1 cellular context compared by ENCODE assay signal in the genomic region with DNA sequence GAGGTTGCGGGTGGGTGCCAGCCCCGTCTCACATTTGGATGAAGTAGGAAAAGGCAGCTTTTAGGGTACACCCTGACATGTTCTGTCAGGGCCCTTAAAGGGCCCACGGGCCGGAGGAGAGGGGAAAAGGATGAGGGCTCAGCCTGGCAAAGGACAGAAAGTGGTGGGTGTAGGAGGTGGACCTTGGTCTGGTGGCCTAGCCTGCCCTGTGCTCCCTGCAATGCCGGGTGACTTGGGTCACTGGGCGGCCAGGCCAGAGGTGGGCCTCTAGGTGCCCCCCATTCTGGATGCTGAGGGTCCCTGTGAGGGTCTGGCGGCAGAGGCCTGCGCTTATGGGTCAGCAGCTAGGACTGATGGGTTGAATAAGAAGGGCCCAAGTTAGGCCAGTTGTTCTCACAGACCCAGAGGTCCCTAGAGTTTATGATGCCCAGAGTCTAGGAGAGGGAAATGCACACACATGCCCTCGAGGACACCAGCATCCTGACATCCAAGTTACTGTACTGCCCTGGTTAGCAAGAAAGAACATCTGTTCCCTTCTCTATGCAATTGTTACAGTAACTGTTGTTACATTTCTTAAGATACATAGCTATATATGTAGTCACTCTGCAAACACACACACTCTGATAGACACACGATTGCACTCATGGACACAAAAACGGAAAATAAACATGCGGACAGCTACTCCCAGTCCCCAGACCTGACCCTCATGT.
TF ChIP-seq lines count a peak whose summit lies in the region.

No MANE protein-coding gene starts in this region.

TF ChIP-seq in HepG2, 621 proteins besides CTCF, POLR2A, EP300 and RAD21 (continued from another document and continues in another):
- no peak for TF ChIP-seq ZNF652 (CRISPR knock-in tag; IDR thresholded peaks at IDR 0.05; ENCODE audit: borderline replicate concordance, low read depth)
- no peak for TF ChIP-seq FOXO1 (CRISPR knock-in tag; IDR thresholded peaks at IDR 0.05)
- no peak for TF ChIP-seq CREBL2 (CRISPR knock-in tag; IDR thresholded peaks at IDR 0.05; ENCODE audit: borderline replicate concordance)
- no peak for TF ChIP-seq ZSCAN9 (CRISPR knock-in tag; IDR thresholded peaks at IDR 0.05; ENCODE audit: borderline replicate concordance)
- TF ChIP-seq, protein P1, sequence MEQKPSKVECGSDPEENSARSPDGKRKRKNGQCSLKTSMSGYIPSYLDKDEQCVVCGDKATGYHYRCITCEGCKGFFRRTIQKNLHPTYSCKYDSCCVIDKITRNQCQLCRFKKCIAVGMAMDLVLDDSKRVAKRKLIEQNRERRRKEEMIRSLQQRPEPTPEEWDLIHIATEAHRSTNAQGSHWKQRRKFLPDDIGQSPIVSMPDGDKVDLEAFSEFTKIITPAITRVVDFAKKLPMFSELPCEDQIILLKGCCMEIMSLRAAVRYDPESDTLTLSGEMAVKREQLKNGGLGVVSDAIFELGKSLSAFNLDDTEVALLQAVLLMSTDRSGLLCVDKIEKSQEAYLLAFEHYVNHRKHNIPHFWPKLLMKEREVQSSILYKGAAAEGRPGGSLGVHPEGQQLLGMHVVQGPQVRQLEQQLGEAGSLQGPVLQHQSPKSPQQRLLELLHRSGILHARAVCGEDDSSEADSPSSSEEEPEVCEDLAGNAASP (CRISPR knock-in tag; IDR thresholded peaks at IDR 0.05; ENCODE audit: borderline replicate concordance): peak; percentile 29; the same call in 1 of the 2 replicates
- 0 out of 2 replicates have a peak, but pooled peaks have one; percentile 30 for TF ChIP-seq HOXD1 (CRISPR knock-in tag; IDR thresholded peaks at IDR 0.05)
- TF ChIP-seq KMT2A (CRISPR knock-in tag; IDR thresholded peaks at IDR 0.05): no peak
- TF ChIP-seq ZBTB4 (CRISPR knock-in tag; IDR thresholded peaks at IDR 0.05; ENCODE audit: borderline replicate concordance): no peak
- no peak for TF ChIP-seq NFRKB (IDR thresholded peaks at IDR 0.05)
- TF ChIP-seq ZNF235 (CRISPR knock-in tag; IDR thresholded peaks at IDR 0.05; ENCODE audit: borderline replicate concordance): peak; percentile 9; the same call in 1 of the 2 replicates
- TF ChIP-seq LCORL (IDR thresholded peaks at IDR 0.05): no peak
- TF ChIP-seq LCORL (CRISPR knock-in tag; IDR thresholded peaks at IDR 0.05): 0 out of 2 replicates have a peak, but pooled peaks have one; percentile 40
- TF ChIP-seq FOXA1 (IDR thresholded peaks at IDR 0.05): no peak
- TF ChIP-seq FOXA1 (CRISPR knock-in tag; IDR thresholded peaks at IDR 0.05): 0 out of 2 replicates have a peak, but pooled peaks have one; percentile 29
- TF ChIP-seq ZFX (CRISPR knock-in tag; IDR thresholded peaks at IDR 0.05; ENCODE audit: low read depth): peak; percentile 26
- TF ChIP-seq ZUFSP (CRISPR knock-in tag; IDR thresholded peaks at IDR 0.05; ENCODE audit: borderline replicate concordance): no peak
- TF ChIP-seq ZFP37 (CRISPR knock-in tag; IDR thresholded peaks at IDR 0.05; ENCODE audit: borderline replicate concordance): 0 out of 2 replicates have a peak, but pooled peaks have one; percentile 32
- TF ChIP-seq, protein P2, sequence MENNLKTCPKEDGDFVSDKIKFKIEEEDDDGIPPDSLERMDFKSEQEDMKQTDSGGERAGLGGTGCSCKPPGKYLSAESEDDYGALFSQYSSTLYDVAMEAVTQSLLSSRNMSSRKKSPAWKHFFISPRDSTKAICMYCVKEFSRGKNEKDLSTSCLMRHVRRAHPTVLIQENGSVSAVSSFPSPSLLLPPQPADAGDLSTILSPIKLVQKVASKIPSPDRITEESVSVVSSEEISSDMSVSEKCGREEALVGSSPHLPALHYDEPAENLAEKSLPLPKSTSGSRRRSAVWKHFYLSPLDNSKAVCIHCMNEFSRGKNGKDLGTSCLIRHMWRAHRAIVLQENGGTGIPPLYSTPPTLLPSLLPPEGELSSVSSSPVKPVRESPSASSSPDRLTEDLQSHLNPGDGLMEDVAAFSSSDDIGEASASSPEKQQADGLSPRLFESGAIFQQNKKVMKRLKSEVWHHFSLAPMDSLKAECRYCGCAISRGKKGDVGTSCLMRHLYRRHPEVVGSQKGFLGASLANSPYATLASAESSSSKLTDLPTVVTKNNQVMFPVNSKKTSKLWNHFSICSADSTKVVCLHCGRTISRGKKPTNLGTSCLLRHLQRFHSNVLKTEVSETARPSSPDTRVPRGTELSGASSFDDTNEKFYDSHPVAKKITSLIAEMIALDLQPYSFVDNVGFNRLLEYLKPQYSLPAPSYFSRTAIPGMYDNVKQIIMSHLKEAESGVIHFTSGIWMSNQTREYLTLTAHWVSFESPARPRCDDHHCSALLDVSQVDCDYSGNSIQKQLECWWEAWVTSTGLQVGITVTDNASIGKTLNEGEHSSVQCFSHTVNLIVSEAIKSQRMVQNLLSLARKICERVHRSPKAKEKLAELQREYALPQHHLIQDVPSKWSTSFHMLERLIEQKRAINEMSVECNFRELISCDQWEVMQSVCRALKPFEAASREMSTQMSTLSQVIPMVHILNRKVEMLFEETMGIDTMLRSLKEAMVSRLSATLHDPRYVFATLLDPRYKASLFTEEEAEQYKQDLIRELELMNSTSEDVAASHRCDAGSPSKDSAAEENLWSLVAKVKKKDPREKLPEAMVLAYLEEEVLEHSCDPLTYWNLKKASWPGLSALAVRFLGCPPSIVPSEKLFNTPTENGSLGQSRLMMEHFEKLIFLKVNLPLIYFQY (CRISPR knock-in tag; IDR thresholded peaks at IDR 0.05; ENCODE audit: borderline replicate concordance): no peak
- TF ChIP-seq ZFYVE20 (CRISPR knock-in tag; IDR thresholded peaks at IDR 0.05; ENCODE audit: borderline replicate concordance, low read depth): no peak
- TF ChIP-seq, protein P3, sequence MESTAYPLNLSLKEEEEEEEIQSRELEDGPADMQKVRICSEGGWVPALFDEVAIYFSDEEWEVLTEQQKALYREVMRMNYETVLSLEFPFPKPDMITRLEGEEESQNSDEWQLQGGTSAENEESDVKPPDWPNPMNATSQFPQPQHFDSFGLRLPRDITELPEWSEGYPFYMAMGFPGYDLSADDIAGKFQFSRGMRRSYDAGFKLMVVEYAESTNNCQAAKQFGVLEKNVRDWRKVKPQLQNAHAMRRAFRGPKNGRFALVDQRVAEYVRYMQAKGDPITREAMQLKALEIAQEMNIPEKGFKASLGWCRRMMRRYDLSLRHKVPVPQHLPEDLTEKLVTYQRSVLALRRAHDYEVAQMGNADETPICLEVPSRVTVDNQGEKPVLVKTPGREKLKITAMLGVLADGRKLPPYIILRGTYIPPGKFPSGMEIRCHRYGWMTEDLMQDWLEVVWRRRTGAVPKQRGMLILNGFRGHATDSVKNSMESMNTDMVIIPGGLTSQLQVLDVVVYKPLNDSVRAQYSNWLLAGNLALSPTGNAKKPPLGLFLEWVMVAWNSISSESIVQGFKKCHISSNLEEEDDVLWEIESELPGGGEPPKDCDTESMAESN (CRISPR knock-in tag; conservative IDR thresholded peaks at IDR 0.05): no peak
- no peak for TF ChIP-seq ZNF547 (CRISPR knock-in tag; IDR thresholded peaks at IDR 0.05)
- TF ChIP-seq, protein P4, sequence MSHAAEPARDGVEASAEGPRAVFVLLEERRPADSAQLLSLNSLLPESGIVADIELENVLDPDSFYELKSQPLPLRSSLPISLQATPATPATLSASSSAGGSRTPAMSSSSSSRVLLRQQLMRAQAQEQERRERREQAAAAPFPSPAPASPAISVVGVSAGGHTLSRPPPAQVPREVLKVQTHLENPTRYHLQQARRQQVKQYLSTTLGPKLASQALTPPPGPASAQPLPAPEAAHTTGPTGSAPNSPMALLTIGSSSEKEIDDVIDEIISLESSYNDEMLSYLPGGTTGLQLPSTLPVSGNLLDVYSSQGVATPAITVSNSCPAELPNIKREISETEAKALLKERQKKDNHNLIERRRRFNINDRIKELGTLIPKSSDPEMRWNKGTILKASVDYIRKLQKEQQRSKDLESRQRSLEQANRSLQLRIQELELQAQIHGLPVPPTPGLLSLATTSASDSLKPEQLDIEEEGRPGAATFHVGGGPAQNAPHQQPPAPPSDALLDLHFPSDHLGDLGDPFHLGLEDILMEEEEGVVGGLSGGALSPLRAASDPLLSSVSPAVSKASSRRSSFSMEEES (CRISPR knock-in tag; IDR thresholded peaks at IDR 0.05): no peak
- TF ChIP-seq ZBTB42 (CRISPR knock-in tag; IDR thresholded peaks at IDR 0.05): no peak
- no peak for TF ChIP-seq ZNF770 (CRISPR knock-in tag; IDR thresholded peaks at IDR 0.05)
- TF ChIP-seq SYNCRIP (IDR thresholded peaks at IDR 0.05; ENCODE audit: insufficient read depth, low read depth, low read length): no peak
- no peak for TF ChIP-seq ZKSCAN1 (IDR thresholded peaks at IDR 0.05; ENCODE audit: low read length)
- TF ChIP-seq PCBP1 (IDR thresholded peaks at IDR 0.05; ENCODE audit: borderline replicate concordance, low read depth, low read length): no peak
- TF ChIP-seq HNF4A (CRISPR knock-in tag; IDR thresholded peaks at IDR 0.05): peak; percentile 65
- no peak for TF ChIP-seq ZFP36L1 (CRISPR knock-in tag; IDR thresholded peaks at IDR 0.05)
- TF ChIP-seq ZNF878 (CRISPR knock-in tag; IDR thresholded peaks at IDR 0.05): no peak
- TF ChIP-seq CENPX (CRISPR knock-in tag; IDR thresholded peaks at IDR 0.05): no peak
- TF ChIP-seq, protein P5, sequence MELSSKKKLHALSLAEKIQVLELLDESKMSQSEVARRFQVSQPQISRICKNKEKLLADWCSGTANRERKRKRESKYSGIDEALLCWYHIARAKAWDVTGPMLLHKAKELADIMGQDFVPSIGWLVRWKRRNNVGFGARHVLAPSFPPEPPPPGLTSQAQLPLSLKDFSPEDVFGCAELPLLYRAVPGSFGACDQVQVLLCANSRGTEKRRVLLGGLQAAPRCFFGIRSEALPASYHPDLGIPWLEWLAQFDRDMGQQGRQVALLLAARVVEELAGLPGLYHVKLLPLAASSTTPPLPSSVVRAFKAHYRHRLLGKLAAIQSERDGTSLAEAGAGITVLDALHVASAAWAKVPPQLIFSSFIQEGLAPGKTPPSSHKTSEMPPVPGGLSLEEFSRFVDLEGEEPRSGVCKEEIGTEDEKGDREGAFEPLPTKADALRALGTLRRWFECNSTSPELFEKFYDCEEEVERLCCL (CRISPR knock-in tag; IDR thresholded peaks at IDR 0.05; ENCODE audit: borderline replicate concordance): no peak
- TF ChIP-seq ISX (CRISPR knock-in tag; conservative IDR thresholded peaks at IDR 0.05): no peak
- TF ChIP-seq NCOA2 (CRISPR knock-in tag; IDR thresholded peaks at IDR 0.05): no peak
- TF ChIP-seq SKIL (CRISPR knock-in tag; IDR thresholded peaks at IDR 0.05; ENCODE audit: borderline replicate concordance): no peak
- TF ChIP-seq ZNF816 (CRISPR knock-in tag; IDR thresholded peaks at IDR 0.05; ENCODE audit: borderline replicate concordance): no peak
- TF ChIP-seq ZNF713 (CRISPR knock-in tag; IDR thresholded peaks at IDR 0.05): no peak
